23 cellular contexts compared by ENCODE assay signal in genomic region chrX:130196453-130196852, GRCh38. TPM values are rescaled to one million over a fixed set of nuclear protein-coding genes. Genes with fewer than 3 reads are reported as not detected.
DNase-seq lines count a peak whose midpoint lies in the region; FAIRE-seq and TF ChIP-seq lines count a peak whose summit lies in the region.
"Had no signal": no experiment of that assay in that cellular context is flagged by ENCODE, and none has a peak within 500 bp of the region (broad histone marks: within the 10 kb centered on the region; RNA-seq: fewer than 3 reads in every experiment).

No MANE protein-coding gene starts in this region.

- TF ChIP-seq POLR2A in lower leg skin (IDR thresholded peaks at IDR 0.05): no peak

- DNase-seq in A172 (ENCODE audit: low spot score) (peak; percentile 5), GM19239 (ENCODE audit: insufficient read length, low spot score) (no peak), M059J (ENCODE audit: low read depth) (peak; percentile 42), fibroblast of villous mesenchyme (ENCODE audit: low read depth) (peak; percentile 35), NCI-H69 (lab: John Stamatoyannopoulos, UW) (no peak), lower leg skin (ENCODE audit: low spot score in 2 of 2) (no peak), NCI-H1105 (lab: John Stamatoyannopoulos, UW) (no peak), HUDEP-2 (lab: John Stamatoyannopoulos, UW; ENCODE audit: unreplicated experiment in 76 of 76) (no peak)
- DNase-seq: BE2C, EL, GF-D8, Kasumi-1, NCI-H1092 treated with DMSO at 0.1 percent for 48 hours, NCI-H146, NCI-H2029, NCI-H2171, NCI-H345, NCI-H524, NCI-H82, Peyer's patch, SJCRH30 had no signal

- TF ChIP-seq CTCF in fibroblast of villous mesenchyme (IDR thresholded peaks at IDR 0.05; ENCODE audit: insufficient read depth, low read depth, low read length) (no peak), lower leg skin (IDR thresholded peaks at IDR 0.05) (no peak)

- peak; percentile 59 for FAIRE-seq in GM19239 (lab: Jason Lieb, UNC)
- FAIRE-seq: H54 had no signal

- intact Hi-C loops in lower leg skin (cut with DNase I; ENCODE audit: low total_unique reads): no loop called here

- H3K4me3 ChIP-seq in fibroblast of villous mesenchyme (ENCODE audit: low read depth, low read length) (no peak overlapping the region), lower leg skin (ENCODE audit: low read depth, poor library complexity, severe bottlenecking) (no peak overlapping the region)
- H3K4me3 ChIP-seq: Peyer's patch, SJCRH30 had no signal

- WGBS in lower leg skin, 2 donors: 45 to 62% methylated on average over 6 of the region's 6 CpGs

RNA-seq across cellular contexts. Expression of gene RAB33A, which starts 24.7 kb away (rescaled TPM):
- total RNA-seq in A172 (2014; rRNA removed; shearing (Covaris generic)): not detected in 2 replicates
- 0.42 and 1.1 TPM in 2 replicates for total RNA-seq in M059J (2014; rRNA removed; shearing (Covaris generic))
- total RNA-seq in fibroblast of villous mesenchyme (1.3 and 3.5 TPM in 2 replicates), lower leg skin (under 1 TPM in 1 of 4 donors, not detected in 3; 0.65 TPM)
- total RNA-seq: HT-29 had no signal

RNA-seq across cellular contexts. Expression of gene AIFM1, which starts 30.8 kb away (rescaled TPM):
- total RNA-seq in A172 (2014; rRNA removed; shearing (Covaris generic)): 18.5 and 21.1 TPM in 2 replicates
- total RNA-seq in M059J (2014; rRNA removed; shearing (Covaris generic)): 39.0 and 69.2 TPM in 2 replicates
- total RNA-seq in fibroblast of villous mesenchyme (13.5 and 16.0 TPM in 2 replicates), lower leg skin (10 to 100 TPM in 2 of 4 donors, 1 to 10 TPM in 2; 7.6 to 15.0 (median 10.4) TPM)

Comparison
In these comparisons a context has a peak if more than half of its experiments do, and no peak if none do; other contexts are left out.
1. DNase-seq: peak in A172 (single experiment), M059J (single experiment) and fibroblast of villous mesenchyme (single experiment); none in GM19239 (single experiment), NCI-H69 (single experiment), lower leg skin (0 of 2), NCI-H1105 (single experiment) and HUDEP-2 (0 of 76).